ENCODE assay signal across 1 cellular context in the genomic region with DNA sequence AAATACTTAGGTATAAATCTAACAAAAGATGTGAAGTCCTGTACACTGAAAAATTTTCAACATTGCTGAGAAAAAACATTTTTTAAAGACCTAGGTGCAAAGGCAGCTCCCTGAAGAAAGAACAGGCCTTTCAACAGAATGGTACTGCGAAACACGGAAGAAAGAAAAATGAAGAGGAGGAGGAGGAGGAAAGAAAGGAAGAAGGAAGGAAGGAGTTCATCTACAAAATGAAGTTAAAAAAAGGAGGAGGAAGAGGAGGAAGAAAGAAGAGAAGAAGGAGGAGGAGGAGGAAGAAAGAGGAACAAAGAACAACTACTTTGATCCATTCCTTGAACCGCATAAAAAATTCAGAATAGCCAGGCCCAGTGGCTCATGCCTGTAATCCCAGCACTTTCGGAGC.
A peak's percentile ranks its signal among the peaks of the same experiment; 100 is the strongest.
TF ChIP-seq lines count a peak whose summit lies in the region.

No MANE protein-coding gene starts in this region.

TF ChIP-seq in K562, 482 proteins besides CTCF, POLR2A, EP300 and RAD21 (continued from another document):
- TF ChIP-seq, protein P1, sequence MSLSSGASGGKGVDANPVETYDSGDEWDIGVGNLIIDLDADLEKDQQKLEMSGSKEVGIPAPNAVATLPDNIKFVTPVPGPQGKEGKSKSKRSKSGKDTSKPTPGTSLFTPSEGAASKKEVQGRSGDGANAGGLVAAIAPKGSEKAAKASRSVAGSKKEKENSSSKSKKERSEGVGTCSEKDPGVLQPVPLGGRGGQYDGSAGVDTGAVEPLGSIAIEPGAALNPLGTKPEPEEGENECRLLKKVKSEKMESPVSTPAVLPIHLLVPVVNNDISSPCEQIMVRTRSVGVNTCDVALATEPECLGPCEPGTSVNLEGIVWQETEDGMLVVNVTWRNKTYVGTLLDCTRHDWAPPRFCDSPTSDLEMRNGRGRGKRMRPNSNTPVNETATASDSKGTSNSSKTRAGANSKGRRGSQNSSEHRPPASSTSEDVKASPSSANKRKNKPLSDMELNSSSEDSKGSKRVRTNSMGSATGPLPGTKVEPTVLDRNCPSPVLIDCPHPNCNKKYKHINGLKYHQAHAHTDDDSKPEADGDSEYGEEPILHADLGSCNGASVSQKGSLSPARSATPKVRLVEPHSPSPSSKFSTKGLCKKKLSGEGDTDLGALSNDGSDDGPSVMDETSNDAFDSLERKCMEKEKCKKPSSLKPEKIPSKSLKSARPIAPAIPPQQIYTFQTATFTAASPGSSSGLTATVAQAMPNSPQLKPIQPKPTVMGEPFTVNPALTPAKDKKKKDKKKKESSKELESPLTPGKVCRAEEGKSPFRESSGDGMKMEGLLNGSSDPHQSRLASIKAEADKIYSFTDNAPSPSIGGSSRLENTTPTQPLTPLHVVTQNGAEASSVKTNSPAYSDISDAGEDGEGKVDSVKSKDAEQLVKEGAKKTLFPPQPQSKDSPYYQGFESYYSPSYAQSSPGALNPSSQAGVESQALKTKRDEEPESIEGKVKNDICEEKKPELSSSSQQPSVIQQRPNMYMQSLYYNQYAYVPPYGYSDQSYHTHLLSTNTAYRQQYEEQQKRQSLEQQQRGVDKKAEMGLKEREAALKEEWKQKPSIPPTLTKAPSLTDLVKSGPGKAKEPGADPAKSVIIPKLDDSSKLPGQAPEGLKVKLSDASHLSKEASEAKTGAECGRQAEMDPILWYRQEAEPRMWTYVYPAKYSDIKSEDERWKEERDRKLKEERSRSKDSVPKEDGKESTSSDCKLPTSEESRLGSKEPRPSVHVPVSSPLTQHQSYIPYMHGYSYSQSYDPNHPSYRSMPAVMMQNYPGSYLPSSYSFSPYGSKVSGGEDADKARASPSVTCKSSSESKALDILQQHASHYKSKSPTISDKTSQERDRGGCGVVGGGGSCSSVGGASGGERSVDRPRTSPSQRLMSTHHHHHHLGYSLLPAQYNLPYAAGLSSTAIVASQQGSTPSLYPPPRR (CRISPR knock-in tag; IDR thresholded peaks at IDR 0.05; ENCODE audit: borderline replicate concordance), result no peak
- TF ChIP-seq, protein P2, sequence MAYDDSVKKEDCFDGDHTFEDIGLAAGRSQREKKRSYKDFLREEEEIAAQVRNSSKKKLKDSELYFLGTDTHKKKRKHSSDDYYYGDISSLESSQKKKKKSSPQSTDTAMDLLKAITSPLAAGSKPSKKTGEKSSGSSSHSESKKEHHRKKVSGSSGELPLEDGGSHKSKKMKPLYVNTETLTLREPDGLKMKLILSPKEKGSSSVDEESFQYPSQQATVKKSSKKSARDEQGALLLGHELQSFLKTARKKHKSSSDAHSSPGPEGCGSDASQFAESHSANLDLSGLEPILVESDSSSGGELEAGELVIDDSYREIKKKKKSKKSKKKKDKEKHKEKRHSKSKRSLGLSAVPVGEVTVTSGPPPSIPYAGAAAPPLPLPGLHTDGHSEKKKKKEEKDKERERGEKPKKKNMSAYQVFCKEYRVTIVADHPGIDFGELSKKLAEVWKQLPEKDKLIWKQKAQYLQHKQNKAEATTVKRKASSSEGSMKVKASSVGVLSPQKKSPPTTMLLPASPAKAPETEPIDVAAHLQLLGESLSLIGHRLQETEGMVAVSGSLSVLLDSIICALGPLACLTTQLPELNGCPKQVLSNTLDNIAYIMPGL (CRISPR knock-in tag; IDR thresholded peaks at IDR 0.05), result no peak
- TF ChIP-seq HDGF (IDR thresholded peaks at IDR 0.05) (no peak), EHMT2 (IDR thresholded peaks at IDR 0.05) (0 out of 2 replicates have a peak, but pooled peaks have one; percentile 40), ZFPM2 (CRISPR knock-in tag; IDR thresholded peaks at IDR 0.05) (no peak), PCBP2 (IDR thresholded peaks at IDR 0.05; ENCODE audit: low read depth, low read length, poor library complexity, severe bottlenecking) (no peak), NCOA4 (IDR thresholded peaks at IDR 0.05; ENCODE audit: partially characterized antibody) (peak; percentile 5)
- TF ChIP-seq, protein P3, sequence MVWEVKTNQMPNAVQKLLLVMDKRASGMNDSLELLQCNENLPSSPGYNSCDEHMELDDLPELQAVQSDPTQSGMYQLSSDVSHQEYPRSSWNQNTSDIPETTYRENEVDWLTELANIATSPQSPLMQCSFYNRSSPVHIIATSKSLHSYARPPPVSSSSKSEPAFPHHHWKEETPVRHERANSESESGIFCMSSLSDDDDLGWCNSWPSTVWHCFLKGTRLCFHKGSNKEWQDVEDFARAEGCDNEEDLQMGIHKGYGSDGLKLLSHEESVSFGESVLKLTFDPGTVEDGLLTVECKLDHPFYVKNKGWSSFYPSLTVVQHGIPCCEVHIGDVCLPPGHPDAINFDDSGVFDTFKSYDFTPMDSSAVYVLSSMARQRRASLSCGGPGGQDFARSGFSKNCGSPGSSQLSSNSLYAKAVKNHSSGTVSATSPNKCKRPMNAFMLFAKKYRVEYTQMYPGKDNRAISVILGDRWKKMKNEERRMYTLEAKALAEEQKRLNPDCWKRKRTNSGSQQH (CRISPR knock-in tag; IDR thresholded peaks at IDR 0.05), result 0 out of 2 replicates have a peak, but pooled peaks have one; percentile 33
- TF ChIP-seq, protein P4, sequence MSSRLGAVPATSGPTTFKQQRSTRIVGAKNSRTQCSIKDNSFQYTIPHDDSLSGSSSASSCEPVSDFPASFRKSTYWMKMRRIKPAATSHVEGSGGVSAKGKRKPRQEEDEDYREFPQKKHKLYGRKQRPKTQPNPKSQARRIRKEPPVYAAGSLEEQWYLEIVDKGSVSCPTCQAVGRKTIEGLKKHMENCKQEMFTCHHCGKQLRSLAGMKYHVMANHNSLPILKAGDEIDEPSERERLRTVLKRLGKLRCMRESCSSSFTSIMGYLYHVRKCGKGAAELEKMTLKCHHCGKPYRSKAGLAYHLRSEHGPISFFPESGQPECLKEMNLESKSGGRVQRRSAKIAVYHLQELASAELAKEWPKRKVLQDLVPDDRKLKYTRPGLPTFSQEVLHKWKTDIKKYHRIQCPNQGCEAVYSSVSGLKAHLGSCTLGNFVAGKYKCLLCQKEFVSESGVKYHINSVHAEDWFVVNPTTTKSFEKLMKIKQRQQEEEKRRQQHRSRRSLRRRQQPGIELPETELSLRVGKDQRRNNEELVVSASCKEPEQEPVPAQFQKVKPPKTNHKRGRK (tag; IDR thresholded peaks at IDR 0.05), result peak; percentile 80
